9 cellular contexts compared by ENCODE assay signal in the genomic region with DNA sequence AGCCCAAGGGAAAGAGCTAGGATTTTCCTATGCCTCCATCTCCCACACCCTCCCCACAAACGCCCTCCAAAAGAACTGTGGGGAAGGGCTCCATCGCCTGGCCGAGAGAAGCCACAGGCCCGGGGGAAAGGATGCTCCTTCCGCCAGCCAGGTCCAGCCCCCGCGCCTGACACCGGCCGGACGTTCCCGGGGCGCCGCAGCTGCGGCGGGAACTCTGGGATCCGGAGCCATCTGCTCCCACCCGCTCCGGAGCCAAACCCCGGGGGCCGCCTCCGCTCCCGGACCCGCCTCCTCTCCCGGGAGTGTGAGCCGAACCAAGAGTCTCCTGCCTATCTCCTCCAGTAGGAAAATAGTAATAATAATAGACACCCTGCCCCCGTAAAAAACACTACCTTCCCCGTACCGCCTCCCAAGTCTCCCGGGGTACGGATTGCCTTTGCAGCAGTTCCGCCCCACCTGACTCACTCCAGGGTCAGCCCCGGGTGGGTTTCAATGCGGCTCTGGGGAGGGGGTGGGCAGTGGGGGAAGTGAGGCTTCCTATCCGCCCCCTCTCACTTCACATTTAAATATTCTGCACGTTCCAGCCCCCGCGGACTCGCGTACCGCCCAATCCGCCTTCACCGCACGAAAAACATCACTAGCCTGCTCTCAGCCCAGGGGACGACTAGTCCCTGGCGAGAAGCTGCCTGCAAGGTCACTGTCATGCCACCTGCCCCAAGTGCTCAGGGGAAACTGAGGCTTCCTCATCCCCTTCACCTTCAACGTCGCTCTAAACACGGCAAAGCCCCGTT. TPM values are rescaled to one million over a fixed set of nuclear protein-coding genes. Genes with fewer than 3 reads are reported as not detected.
DNase-seq lines count a peak whose midpoint lies in the region; FAIRE-seq and TF ChIP-seq lines count a peak whose summit lies in the region.
"Had no signal": no experiment of that assay in that cellular context is flagged by ENCODE, and none has a peak within 500 bp of the region (broad histone marks: within the 10 kb centered on the region; RNA-seq: fewer than 3 reads in every experiment).

No MANE protein-coding gene starts in this region.

- H3K9me3 ChIP-seq in small intestine (ENCODE audit: control insufficient read depth, low read depth) = no peaks in the 10 kb centered on the region

- no peaks in the 10 kb centered on the region for H3K9me3 Mint-ChIP-seq in neural crest cell

- DNase-seq in D341Med (ENCODE audit: low spot score) (peak; percentile 76), NCI-H226 (peak; percentile 50), ecto neural progenitor cell (ENCODE audit: low spot score) (peak; percentile 83), neural crest cell (ENCODE audit: low read depth, low spot score) (peak; percentile 39), small intestine (no peak), OCI-M2 (lab: John Stamatoyannopoulos, UW; ENCODE audit: unreplicated experiment) (no peak), putamen (ENCODE audit: low spot score) (no peak)
- no peak for DNase-seq in effector CD8-positive, alpha-beta T cell (lab: John Stamatoyannopoulos, UW)

- TF ChIP-seq CTCF in neural crest cell (conservative IDR thresholded peaks at IDR 0.05) = peak; percentile 29

- H3K36me3 Mint-ChIP-seq in neural crest cell (ENCODE audit: low read depth) = no peaks in the 10 kb centered on the region

- no peak overlapping the region for H3K4me3 ChIP-seq in small intestine (ENCODE audit: low read depth in 1 of 2, low read length in 2 of 2)

- peaks cover 21% of the 10 kb centered on the region for H3K4me1 Mint-ChIP-seq in neural crest cell

- H3K27ac ChIP-seq in small intestine (ENCODE audit: low read depth in 1 of 2, low read length in 1 of 2) = no peak overlapping the region

- no peaks in the 10 kb centered on the region for H3K4me1 ChIP-seq in small intestine (ENCODE audit: control insufficient read depth in 2 of 2, insufficient read depth in 1 of 2, low read depth in 1 of 2, low read length in 1 of 2)

- H3K36me3 ChIP-seq in small intestine (ENCODE audit: control insufficient read depth in 2 of 2, insufficient read depth in 2 of 2, low read length in 2 of 2) = no peaks in the 10 kb centered on the region

- H3K27me3 Mint-ChIP-seq in neural crest cell (ENCODE audit: low read depth) = peaks cover 91% of the 10 kb centered on the region

- H3K4me3 Mint-ChIP-seq in neural crest cell = peak overlapping the region; percentile 70

- H3K27ac Mint-ChIP-seq in neural crest cell (ENCODE audit: unreplicated experiment) = no peak overlapping the region

- FAIRE-seq in small intestine (lab: Jason Lieb, UNC) = no peak
- FAIRE-seq: islet of Langerhans had no signal

- 12 to 31% (median 30%) methylated on average over 48 to 49 of the region's 49 CpGs for WGBS in small intestine, 3 donors

- peaks cover 0 to 8% of the 10 kb centered on the region in 2 donors for H3K27me3 ChIP-seq in small intestine (ENCODE audit: control insufficient read depth in 2 of 2, insufficient read depth in 2 of 2, low read length in 2 of 2)

RNA-seq across cellular contexts. Expression of gene AGAP2, which starts 2.4 kb away (rescaled TPM):
- total RNA-seq in neural crest cell = 3.9 and 4.1 TPM in 2 replicates
- polyA plus RNA-seq in small intestine = 1 to 10 TPM in 2 of 3 donors, under 1 TPM in 1; 0.67 to 1.8 (median 1.1) TPM

RNA-seq across cellular contexts. Expression of gene TSPAN31, which starts 8.7 kb away (rescaled TPM):
- 23.5 and 26.9 TPM in 2 replicates for total RNA-seq in neural crest cell
- 10 to 100 TPM; 13.2 to 33.7 (median 15.4) TPM for polyA plus RNA-seq in small intestine

RNA-seq across cellular contexts. Expression of gene CDK4, which starts 16.0 kb away (rescaled TPM):
- total RNA-seq in neural crest cell = 332 and 333 TPM in 2 replicates
- polyA plus RNA-seq in small intestine = 10 to 100 TPM; 13.2 to 98.8 (median 41.6) TPM

RNA-seq across cellular contexts. Expression of gene MARCHF9, which starts 18.8 kb away (rescaled TPM):
- 16.7 and 18.8 TPM in 2 replicates for total RNA-seq in neural crest cell
- 10 to 100 TPM in 1 of 3 donors, 1 to 10 TPM in 2; 8.4 to 13.8 (median 8.9) TPM for polyA plus RNA-seq in small intestine

RNA-seq across cellular contexts. Expression of gene CYP27B1, which starts 30.7 kb away (rescaled TPM):
- 3.2 and 4.2 TPM in 2 replicates for total RNA-seq in neural crest cell
- polyA plus RNA-seq in small intestine = 1 to 10 TPM in 2 of 3 donors, under 1 TPM in 1; 0.27 to 1.4 (median 1.1) TPM

Comparison
In these comparisons a context has a peak if more than half of its experiments do, and no peak if none do; other contexts are left out.
1. DNase-seq: peak in D341Med (single experiment), NCI-H226 (single experiment), ecto neural progenitor cell (single experiment) and neural crest cell (single experiment); none in effector CD8-positive, alpha-beta T cell (single experiment), small intestine (single experiment), OCI-M2 (single experiment) and putamen (single experiment).